8 cellular contexts compared by ENCODE assay signal in genomic region chr7:32957326-32958045, GRCh38. TPM values are rescaled to one million over a fixed set of nuclear protein-coding genes. Genes with fewer than 3 reads are reported as not detected.
A peak's percentile ranks its signal among the peaks of the same experiment; 100 is the strongest.
DNase-seq lines count a peak whose midpoint lies in the region; ATAC-seq, FAIRE-seq and TF ChIP-seq lines count a peak whose summit lies in the region.

FKBP9 (plus strand) TSS chr7:32957440; CDS start chr7:32957574, 134 bp downstream.

- no peaks in the 10 kb centered on the region for H3K4me1 ChIP-seq in cardiac muscle cell (ENCODE audit: low read depth)

- DNase-seq in DMS153 (lab: John Stamatoyannopoulos, UW) (peak; percentile 71), GM19239 (ENCODE audit: insufficient read length, low spot score) (peak; percentile 54), NCI-H69 (lab: John Stamatoyannopoulos, UW) (peak; percentile 87), amniotic epithelial cell (ENCODE audit: low read depth) (peak; percentile 69), cardiac muscle cell (ENCODE audit: low read depth in 1 of 2, low spot score in 1 of 2) (peak; percentile 91 to 94), occipital lobe (lab: John Stamatoyannopoulos, UW) (peak; percentile 58)
- DNase-seq in activated effector memory CD4-positive, alpha-beta T cell treated with Interleukin-2 at 50 U/mL for 16 hours: no peak

- ATAC-seq in HG03280 (IDR thresholded peaks at IDR 0.05; ENCODE audit: unreplicated experiment): peak; percentile 84

- H3K4me3 ChIP-seq in cardiac muscle cell: peak within 1 kb of the TSS; percentile 73

- H3K9me3 ChIP-seq in cardiac muscle cell (ENCODE audit: low read depth): no peaks in the 10 kb centered on the region

- no peaks in the 10 kb centered on the region for H3K36me3 ChIP-seq in cardiac muscle cell

- peak within 1 kb of the TSS; percentile 44 for H3K27ac ChIP-seq in cardiac muscle cell

- H3K27me3 ChIP-seq in cardiac muscle cell: no peaks in the 10 kb centered on the region

- no peak for FAIRE-seq in GM19239 (lab: Jason Lieb, UNC)

- TF ChIP-seq CTCF in cardiac muscle cell (IDR thresholded peaks at IDR 0.05; ENCODE audit: low read depth, low read length): no peak

RNA-seq across cellular contexts. Expression of gene FKBP9, which starts in this region (rescaled TPM):
- total RNA-seq in cardiac muscle cell: 81.6 and 123 TPM in 2 replicates
- 58.0 and 102 TPM in 2 replicates for polyA plus RNA-seq in cardiac muscle cell
- 29.0 TPM for total RNA-seq in occipital lobe
